10 cellular contexts compared by ENCODE assay signal in genomic region chr20:58839991-58840747, GRCh38. TPM values are rescaled to one million over a fixed set of nuclear protein-coding genes. Genes with fewer than 3 reads are reported as not detected.
DNase-seq lines count a peak whose midpoint lies in the region; ATAC-seq and TF ChIP-seq lines count a peak whose summit lies in the region.
"Had no signal": no experiment of that assay in that cellular context is flagged by ENCODE, and none has a peak within 500 bp of the region (broad histone marks: within the 10 kb centered on the region; RNA-seq: fewer than 3 reads in every experiment).

No MANE protein-coding gene starts in this region.

- H4K20me1 ChIP-seq in HCT116 (ENCODE audit: insufficient read depth), result no peaks in the 10 kb centered on the region

- RAD21 ChIA-PET in HCT116 (lab: Charles Lee; ENCODE audit: low non-redundant PET in 1 of 2, low total read pairs in 2 of 2, uncharacterized antibody in 2 of 2, unreplicated experiment in 2 of 2), result interaction anchor here (1.3 to 2.2 kb wide), 2 partner anchors 359 kb away, joined by 5 to 11 read pairs; no protein-coding TSS in a partner anchor

- peaks cover 6% of the 10 kb centered on the region for H3K36me3 Mint-ChIP-seq in activated naive CD8-positive, alpha-beta T cell treated with anti-CD3 and anti-CD28 coated beads, Interleukin-2, amount 50 U/mL, for 24 hours (ENCODE audit: low read depth)
- peaks cover 0 to 4% (median 3%) of the 10 kb centered on the region in 5 donors for H3K36me3 Mint-ChIP-seq in naive thymus-derived CD4-positive, alpha-beta T cell
- H3K36me3 Mint-ChIP-seq: natural killer cell had no signal

- H3K27ac Mint-ChIP-seq in activated naive CD8-positive, alpha-beta T cell treated with anti-CD3 and anti-CD28 coated beads, Interleukin-2, amount 50 U/mL, for 24 hours, result no peak overlapping the region
- H3K27ac Mint-ChIP-seq in naive thymus-derived CD4-positive, alpha-beta T cell, result peak overlapping the region in 1 of 9 donors; percentile 42
- H3K27ac Mint-ChIP-seq: natural killer cell had no signal

- no peak overlapping the region for H3K9ac ChIP-seq in HCT116 (ENCODE audit: low read length)

- H2AFZ ChIP-seq in HCT116 (ENCODE audit: low read depth, low read length, poor library complexity, severe bottlenecking), result peak overlapping the region; percentile 26

- no peaks in the 10 kb centered on the region for H3K9me3 Mint-ChIP-seq in activated naive CD8-positive, alpha-beta T cell treated with anti-CD3 and anti-CD28 coated beads, Interleukin-2, amount 50 U/mL, for 24 hours
- H3K9me3 Mint-ChIP-seq in naive thymus-derived CD4-positive, alpha-beta T cell, result no peaks in the 10 kb centered on the region
- H3K9me3 Mint-ChIP-seq: natural killer cell had no signal

- peaks cover 16% of the 10 kb centered on the region for H3K4me1 Mint-ChIP-seq in activated naive CD8-positive, alpha-beta T cell treated with anti-CD3 and anti-CD28 coated beads, Interleukin-2, amount 50 U/mL, for 24 hours
- H3K4me1 Mint-ChIP-seq in naive thymus-derived CD4-positive, alpha-beta T cell, result peaks cover 0 to 10% (median 0%) of the 10 kb centered on the region in 7 donors

- H3K79me2 ChIP-seq in HCT116 (ENCODE audit: insufficient read depth, low read length), result no peaks in the 10 kb centered on the region

- peak overlapping the region; percentile 43 for H3K4me3 Mint-ChIP-seq in activated naive CD8-positive, alpha-beta T cell treated with anti-CD3 and anti-CD28 coated beads, Interleukin-2, amount 50 U/mL, for 24 hours
- H3K4me3 Mint-ChIP-seq in naive thymus-derived CD4-positive, alpha-beta T cell, result peak overlapping the region in 8 of 10 donors; percentile 42 to 70 (median 54)
- H3K4me3 Mint-ChIP-seq: natural killer cell had no signal

- intact Hi-C loops in HCT116 (cut with micrococcal nuclease) (loop anchor here (1.0 to 10.0 kb wide), 2 partner anchors 359 to 605 kb away; no protein-coding TSS in a partner anchor), esophagus squamous epithelium (cut with DNase I) (no loop called here)
- intact Hi-C loops in naive thymus-derived CD4-positive, alpha-beta T cell (cut with micrococcal nuclease), result loop anchor here (1.0 to 5.0 kb wide), 2 partner anchors 193 to 603 kb away; no protein-coding TSS in a partner anchor

- TF ChIP-seq CTCF in BE2C (IDR thresholded peaks at IDR 0.05; ENCODE audit: low read depth, low read length) (no peak), HCT116 (IDR thresholded peaks at IDR 0.05 in 2 of 3, conservative IDR thresholded peaks at IDR 0.05 in 1 of 3; ENCODE audit: borderline replicate concordance in 1 of 3, insufficient read depth in 1 of 3, low read depth in 2 of 3, low read length in 2 of 3) (no peak), esophagus squamous epithelium (IDR thresholded peaks at IDR 0.05) (no peak), RWPE1 (conservative IDR thresholded peaks at IDR 0.05; ENCODE audit: low read depth) (no peak)

- CTCF ChIA-PET in HCT116 (lab: Charles Lee), result interaction anchor here (4.4 kb wide), 1 partner anchor 359 kb away, joined by 33 read pairs; no protein-coding TSS in a partner anchor
- CTCF ChIA-PET in naive thymus-derived CD4-positive, alpha-beta T cell (lab: Charles Lee), result interaction anchor here (1.4 to 2.6 kb wide), 3 partner anchors 189 to 603 kb away, joined by 4 to 11 read pairs (median 7); partner anchors contain the start of gene STX16
- CTCF ChIA-PET in RWPE1 (lab: Yijun Ruan, JAX), result interaction anchor here (0.6 to 1.1 kb wide), 7 partner anchors 24 to 1643 kb away, joined by 3 to 4 read pairs (median 3); partner anchors contain the start of gene STX16

- no peak for TF ChIP-seq RAD21 in HCT116 (IDR thresholded peaks at IDR 0.05; ENCODE audit: low read depth)

- H3K27ac ChIP-seq in HCT116 (ENCODE audit: low read depth, low read length) (no peak overlapping the region), esophagus squamous epithelium (no peak overlapping the region), RWPE1 (no peak overlapping the region)
- H3K27ac ChIP-seq in naive thymus-derived CD4-positive, alpha-beta T cell (ENCODE audit: low read depth, low read length), result no peak overlapping the region

- no peak for DNase-seq in BE2C
- no peak for DNase-seq in HCT116 (ENCODE audit: low read depth, low spot score)
- no peak for DNase-seq in activated naive CD8-positive, alpha-beta T cell treated with anti-CD3 and anti-CD28 coated beads, Interleukin-2, amount 50 U/mL, for 24 hours
- no peak for DNase-seq in naive thymus-derived CD4-positive, alpha-beta T cell
- no peak for DNase-seq in NCI-H2227 treated with DMSO at 0.1 percent for 48 hours (lab: John Stamatoyannopoulos, UW)
- no peak for DNase-seq in esophagus squamous epithelium (lab: John Stamatoyannopoulos, UW)
- no peak for DNase-seq in RWPE1 (ENCODE audit: low spot score)
- DNase-seq: natural killer cell had no signal

- ATAC-seq in HCT116, result no peak
- ATAC-seq in activated naive CD8-positive, alpha-beta T cell treated with anti-CD3 and anti-CD28 coated beads, Interleukin-2, amount 50 U/mL, for 24 hours, result no peak
- no peak for ATAC-seq in naive thymus-derived CD4-positive, alpha-beta T cell
- ATAC-seq in GM19324 (IDR thresholded peaks at IDR 0.05; ENCODE audit: low FRiP score, unreplicated experiment), result no peak

- TF ChIP-seq POLR2A in HCT116 (IDR thresholded peaks at IDR 0.05; ENCODE audit: borderline replicate concordance, extremely low read depth, insufficient read depth, insufficient read length) (no peak), esophagus squamous epithelium (IDR thresholded peaks at IDR 0.05) (no peak)

- no peaks in the 10 kb centered on the region for H3K9me2 ChIP-seq in HCT116 (ENCODE audit: insufficient read depth)

- no TSS peak for BruUV-seq in HCT116 (replicated peaks; lab: Mats Ljungman, UMichigan)

- 45 to 60% methylated on average over 13 to 27 of the region's 67 CpGs for WGBS in esophagus squamous epithelium, 2 donors

- POLR2A ChIA-PET in HCT116 (lab: Charles Lee), result no interaction called here
- POLR2A ChIA-PET in naive thymus-derived CD4-positive, alpha-beta T cell (lab: Charles Lee), result no interaction called here
- POLR2A ChIA-PET in RWPE1 (lab: Yijun Ruan, JAX; ENCODE audit: low non-redundant PET), result no interaction called here

- H3K36me3 ChIP-seq in BE2C (peaks cover 7% of the 10 kb centered on the region), HCT116 (ENCODE audit: control insufficient read depth in 1 of 2, insufficient read depth in 2 of 2, low read length in 2 of 2) (no peaks in the 10 kb centered on the region), esophagus squamous epithelium (no peaks in the 10 kb centered on the region)
- H3K36me3 ChIP-seq in naive thymus-derived CD4-positive, alpha-beta T cell (ENCODE audit: control insufficient read depth in 2 of 3, insufficient read depth in 3 of 3, low read length in 3 of 3), result no peaks in the 10 kb centered on the region

- H3K4me1 ChIP-seq in BE2C (no peaks in the 10 kb centered on the region), HCT116 (ENCODE audit: control insufficient read depth in 1 of 2, insufficient read depth in 2 of 2, low read length in 2 of 2) (no peaks in the 10 kb centered on the region), esophagus squamous epithelium (peaks cover 0 to 18% (median 3%) of the 10 kb centered on the region in 3 donors)
- H3K4me1 ChIP-seq in naive thymus-derived CD4-positive, alpha-beta T cell (ENCODE audit: control insufficient read depth in 2 of 2, insufficient read depth in 2 of 2, low read length in 2 of 2), result no peaks in the 10 kb centered on the region

- H3K9me3 ChIP-seq in BE2C (no peaks in the 10 kb centered on the region), HCT116 (ENCODE audit: control insufficient read depth in 1 of 2, insufficient read depth in 1 of 2, low read depth in 1 of 2, low read length in 2 of 2) (no peaks in the 10 kb centered on the region), esophagus squamous epithelium (no peaks in the 10 kb centered on the region)
- H3K9me3 ChIP-seq in naive thymus-derived CD4-positive, alpha-beta T cell (ENCODE audit: control insufficient read depth in 2 of 3, low read length in 3 of 3), result no peaks in the 10 kb centered on the region

- H3K27me3 Mint-ChIP-seq in activated naive CD8-positive, alpha-beta T cell treated with anti-CD3 and anti-CD28 coated beads, Interleukin-2, amount 50 U/mL, for 24 hours, result peaks cover 72% of the 10 kb centered on the region
- H3K27me3 Mint-ChIP-seq in naive thymus-derived CD4-positive, alpha-beta T cell, result peaks cover 37 to 86% (median 52%) of the 10 kb centered on the region in 5 donors

- no peak overlapping the region for H3K4me2 ChIP-seq in HCT116 (ENCODE audit: low read length)

- peaks cover 39% of the 10 kb centered on the region for H3K27me3 ChIP-seq in BE2C
- peaks cover 9% of the 10 kb centered on the region; the same call in 1 of the 2 replicates for H3K27me3 ChIP-seq in HCT116 (ENCODE audit: insufficient read depth, low read length)
- H3K27me3 ChIP-seq in naive thymus-derived CD4-positive, alpha-beta T cell (ENCODE audit: control insufficient read depth in 2 of 2, insufficient read depth in 2 of 2, low read length in 2 of 2), result peaks cover 0 to 4% of the 10 kb centered on the region in 2 donors
- H3K27me3 ChIP-seq in esophagus squamous epithelium, result peaks cover 0 to 91% (median 2%) of the 10 kb centered on the region in 4 donors

- H3K4me3 ChIP-seq in BE2C (ENCODE audit: low read depth, low read length) (peak overlapping the region; percentile 47), HCT116 (replicated peaks in 1 of 2; ENCODE audit: low read depth in 1 of 2, low read length in 2 of 2) (no peak overlapping the region), esophagus squamous epithelium (peak overlapping the region in 1 of 4 donors; percentile 28)
- no peak overlapping the region for H3K4me3 ChIP-seq in naive thymus-derived CD4-positive, alpha-beta T cell (ENCODE audit: low read length)
- H3K4me3 ChIP-seq: K562 had no signal

RNA-seq across cellular contexts. Expression of gene GNAS-AS1, which starts 10.5 kb away (rescaled TPM):
- 1.5 TPM for polyA plus RNA-seq in BE2C (2012; ENCODE audit: insufficient read depth, insufficient read length, low read depth)
- not detected for total RNA-seq in HCT116 (2021; ENCODE audit: unreplicated experiment)
- not detected in 2 replicates for polyA plus RNA-seq in HCT116 (2012)
- total RNA-seq in naive thymus-derived CD4-positive, alpha-beta T cell, result 1 to 10 TPM in 3 of 5 experiments, under 1 TPM in 2; 0.13 to 2.0 (median 1.5) TPM
- polyA plus RNA-seq in naive thymus-derived CD4-positive, alpha-beta T cell, result not detected
- total RNA-seq in esophagus squamous epithelium, result under 1 TPM in 3 of 4 donors, not detected in 1; 0.19 to 0.48 (median 0.34) TPM

RNA-seq across cellular contexts. Expression of gene GNAS, which starts 12.3 kb away (rescaled TPM):
- 4,204 TPM for polyA plus RNA-seq in BE2C (2012; ENCODE audit: insufficient read depth, insufficient read length, low read depth)
- total RNA-seq in HCT116 (2021; ENCODE audit: unreplicated experiment) (699 TPM), esophagus squamous epithelium (100 to 1,000 TPM; 334 to 513 (median 458) TPM)
- 1,231 and 1,638 TPM in 2 replicates for polyA plus RNA-seq in HCT116 (2012)
- total RNA-seq in naive thymus-derived CD4-positive, alpha-beta T cell, result 100 to 1,000 TPM; 694 to 907 (median 775) TPM
- polyA plus RNA-seq in naive thymus-derived CD4-positive, alpha-beta T cell, result 100 to 1,000 TPM; 147 to 221 TPM
